22 cellular contexts compared by ENCODE assay signal in genomic region chr18:3233433-3234168, GRCh38. TPM values are rescaled to one million over a fixed set of nuclear protein-coding genes. Genes with fewer than 3 reads are reported as not detected.
DNase-seq lines count a peak whose midpoint lies in the region; ATAC-seq, FAIRE-seq and TF ChIP-seq lines count a peak whose summit lies in the region.
"Had no signal": no experiment of that assay in that cellular context is flagged by ENCODE, and none has a peak within 500 bp of the region (broad histone marks: within the 10 kb centered on the region; RNA-seq: fewer than 3 reads in every experiment).

No MANE protein-coding gene starts in this region.

- BruUV-seq in GM12878 (replicated peaks; lab: Mats Ljungman, UMichigan): no TSS peak

- H4K20me1 ChIP-seq in GM12878 (ENCODE audit: control insufficient read depth, insufficient read depth): no peaks in the 10 kb centered on the region

- H2AFZ ChIP-seq in GM12878 (ENCODE audit: control insufficient read depth, low read depth, low read length): no peak overlapping the region

- H3K79me2 ChIP-seq in GM12878 (ENCODE audit: control insufficient read depth, insufficient read depth, low read length): no peaks in the 10 kb centered on the region

- no peaks in the 10 kb centered on the region for H3K4me1 Mint-ChIP-seq in activated naive CD4-positive, alpha-beta T cell treated with anti-CD3 and anti-CD28 coated beads, Interleukin-2, amount 10 ng/mL, durations not matched to agents 7 days and 5 days

- no peak overlapping the region for H3K9ac ChIP-seq in GM12878 (ENCODE audit: control insufficient read depth, insufficient read depth, low read length)

- 82% methylated on average over 4 of the region's 4 CpGs for WGBS in GM12878 (ENCODE audit: insufficient coverage, insufficient replicate concordance, low lambda C conversion rate, missing lambda C conversion rate)
- 30% methylated on average over 4 of the region's 4 CpGs for WGBS in right lobe of liver (ENCODE audit: insufficient coverage, low coverage, low lambda C conversion rate, missing lambda C conversion rate)
- WGBS in small intestine, 3 donors: 33 to 70% (median 50%) methylated on average over 4 of the region's 4 CpGs

- no peak for FAIRE-seq in GM12878 (lab: Jason Lieb, UNC)
- no peak for FAIRE-seq in small intestine (lab: Jason Lieb, UNC)
- FAIRE-seq: A204.1 had no signal

- ATAC-seq in GM12878: peak; percentile 33
- peak; percentile 62 for ATAC-seq in left colon
- peak; percentile 60 to 79 (median 72) for ATAC-seq in right lobe of liver
- ATAC-seq: HCT116 had no signal

- H3K4me3 ChIP-seq in GM12878 (no peak overlapping the region), right lobe of liver (no peak overlapping the region), small intestine (ENCODE audit: low read depth in 1 of 2, low read length in 2 of 2) (no peak overlapping the region)

- intact Hi-C loops in GM12878 (cut with micrococcal nuclease; ENCODE audit: unreplicated experiment) (no loop called here), left colon (cut with DNase I, micrococcal nuclease) (loop anchor here in 1 of 2 donors (10.0 kb wide), 1 partner anchor 309 kb away; no protein-coding TSS in a partner anchor), right lobe of liver (cut with DNase I) (loop anchor here in 1 of 2 donors (10.0 kb wide), 1 partner anchor 79 kb away; no protein-coding TSS in a partner anchor)

- H3K27me3 ChIP-seq in GM12878 (replicated peaks in 1 of 2; ENCODE audit: control insufficient read depth in 2 of 2, insufficient read depth in 2 of 2, low read length in 1 of 2): no peaks in the 10 kb centered on the region
- H3K27me3 ChIP-seq in right lobe of liver: no peaks in the 10 kb centered on the region
- no peaks in the 10 kb centered on the region for H3K27me3 ChIP-seq in small intestine (ENCODE audit: control insufficient read depth in 2 of 2, insufficient read depth in 2 of 2, low read length in 2 of 2)

- H3K36me3 Mint-ChIP-seq in activated naive CD4-positive, alpha-beta T cell treated with anti-CD3 and anti-CD28 coated beads, Interleukin-2, amount 10 ng/mL, durations not matched to agents 7 days and 5 days: no peaks in the 10 kb centered on the region
- H3K36me3 Mint-ChIP-seq: IgD-negative memory B cell had no signal

- SMC1A ChIA-PET in GM12878 (lab: Charles Lee; ENCODE audit: uncharacterized antibody, unreplicated experiment): interaction anchor here (0.7 to 1.6 kb wide), 7 partner anchors 10 to 105 kb away, joined by 3 to 7 read pairs (median 3); no protein-coding TSS in a partner anchor

- no peak overlapping the region for H3K27ac ChIP-seq in GM12878 (ENCODE audit: control insufficient read depth, insufficient read depth)
- H3K27ac ChIP-seq in right lobe of liver: peak overlapping the region; percentile 55 to 88 (median 70)
- H3K27ac ChIP-seq in small intestine (ENCODE audit: low read depth in 1 of 2, low read length in 1 of 2): peak overlapping the region; percentile 46 to 50
- H3K27ac ChIP-seq: C4-2B, HL-60 had no signal

- DNase-seq in GM12878 (ENCODE audit: low read depth, low spot score) (no peak), left colon (no peak), right lobe of liver (no peak), small intestine (peak; percentile 86), Ammon's horn (ENCODE audit: low spot score) (no peak), NCI-H2171 treated with DMSO at 0.1 percent for 48 hours (lab: John Stamatoyannopoulos, UW) (no peak)
- no peak for DNase-seq in activated naive CD4-positive, alpha-beta T cell treated with anti-CD3 and anti-CD28 coated beads, Interleukin-2, amount 10 ng/mL, durations not matched to agents 7 days and 5 days
- DNase-seq: ACHN; CD4-positive, alpha-beta memory T cell; DMS153; DMS79; GDM1; GOT3; H7; HFFc6 had no signal

- no peak overlapping the region for H3K27ac Mint-ChIP-seq in activated naive CD4-positive, alpha-beta T cell treated with anti-CD3 and anti-CD28 coated beads, Interleukin-2, amount 10 ng/mL, durations not matched to agents 7 days and 5 days
- H3K27ac Mint-ChIP-seq: CD4-positive, alpha-beta memory T cell; HFFc6 had no signal

- no peak for TF ChIP-seq EP300 in GM12878 (IDR thresholded peaks at IDR 0.05; ENCODE audit: borderline replicate concordance in 1 of 2, control insufficient read depth in 1 of 2, low read depth in 2 of 2, low read length in 2 of 2)

- H3K9me3 ChIP-seq in GM12878 (replicated peaks; ENCODE audit: control insufficient read depth, insufficient read depth, low read length) (no peaks in the 10 kb centered on the region; the same call in 2 of the 3 replicates), right lobe of liver (no peaks in the 10 kb centered on the region), small intestine (ENCODE audit: control insufficient read depth, low read depth) (no peaks in the 10 kb centered on the region)

- no peaks in the 10 kb centered on the region for H3K27me3 Mint-ChIP-seq in activated naive CD4-positive, alpha-beta T cell treated with anti-CD3 and anti-CD28 coated beads, Interleukin-2, amount 10 ng/mL, durations not matched to agents 7 days and 5 days
- H3K27me3 Mint-ChIP-seq: CD4-positive, alpha-beta memory T cell; IgD-negative memory B cell had no signal

- H3K4me3 Mint-ChIP-seq in activated naive CD4-positive, alpha-beta T cell treated with anti-CD3 and anti-CD28 coated beads, Interleukin-2, amount 10 ng/mL, durations not matched to agents 7 days and 5 days: no peak overlapping the region
- H3K4me3 Mint-ChIP-seq: CD4-positive, alpha-beta memory T cell; HFFc6; IgD-negative memory B cell had no signal

- no peak overlapping the region for H3K4me2 ChIP-seq in GM12878 (ENCODE audit: control insufficient read depth, insufficient read depth)

- RAD21 ChIA-PET in GM12878 (lab: Charles Lee; ENCODE audit: unreplicated experiment): interaction anchor here (1.1 kb wide), 1 partner anchor 82 kb away, joined by 3 read pairs; no protein-coding TSS in a partner anchor

- in situ Hi-C loops in GM12878 (cut with MboI): no loop called here

- no peak for TF ChIP-seq POLR2A in GM12878 (IDR thresholded peaks at IDR 0.05; ENCODE audit: low read depth, low read length)
- peak; percentile 23 for TF ChIP-seq POLR2A in right lobe of liver (IDR thresholded peaks at IDR 0.05)

- TF ChIP-seq RAD21 in GM12878 (IDR thresholded peaks at IDR 0.05; ENCODE audit: insufficient read depth, low read depth, low read length): no peak

- CTCF ChIA-PET in GM12878 (lab: Yijun Ruan, JAX): interaction anchor here (0.5 to 1.1 kb wide), 5 partner anchors 13 to 305 kb away, joined by 3 to 4 read pairs (median 3); no protein-coding TSS in a partner anchor
- CTCF ChIA-PET in activated naive CD4-positive, alpha-beta T cell treated with anti-CD3 and anti-CD28 coated beads, Interleukin-2, amount 10 ng/mL, durations not matched to agents 7 days and 5 days (lab: Charles Lee): interaction anchor here (2.6 kb wide), 1 partner anchor 12 kb away, joined by 12 read pairs; no protein-coding TSS in a partner anchor

- H3K4me1 ChIP-seq in GM12878 (ENCODE audit: control insufficient read depth, insufficient read depth, low read length): no peaks in the 10 kb centered on the region
- peaks cover 0 to 37% (median 17%) of the 10 kb centered on the region in 4 donors for H3K4me1 ChIP-seq in right lobe of liver
- H3K4me1 ChIP-seq in small intestine (ENCODE audit: control insufficient read depth in 2 of 2, insufficient read depth in 1 of 2, low read depth in 1 of 2, low read length in 1 of 2): peaks cover 0 to 3% of the 10 kb centered on the region in 2 donors

- H3K36me3 ChIP-seq in GM12878 (ENCODE audit: control insufficient read depth in 2 of 2, insufficient read depth in 2 of 2, low read length in 1 of 2) (no peaks in the 10 kb centered on the region), right lobe of liver (no peaks in the 10 kb centered on the region), small intestine (ENCODE audit: control insufficient read depth in 2 of 2, insufficient read depth in 2 of 2, low read length in 2 of 2) (no peaks in the 10 kb centered on the region)

- no peaks in the 10 kb centered on the region for H3K9me3 Mint-ChIP-seq in activated naive CD4-positive, alpha-beta T cell treated with anti-CD3 and anti-CD28 coated beads, Interleukin-2, amount 10 ng/mL, durations not matched to agents 7 days and 5 days
- H3K9me3 Mint-ChIP-seq: CD4-positive, alpha-beta memory T cell; HFFc6; IgD-negative memory B cell had no signal

- POLR2A ChIA-PET in GM12878 (lab: Charles Lee): no interaction called here

- TF ChIP-seq CTCF in GM12878 (IDR thresholded peaks at IDR 0.05 in 2 of 3, conservative IDR thresholded peaks at IDR 0.05 in 1 of 3; ENCODE audit: control insufficient read depth in 2 of 3, extremely low read depth in 1 of 3, insufficient read depth in 1 of 3, low read depth in 3 of 3, low read length in 3 of 3) (no peak), right lobe of liver (IDR thresholded peaks at IDR 0.05) (no peak)

RNA-seq across cellular contexts. Expression of gene MYOM1, which starts 13.8 kb away (rescaled TPM):
- 24.7 and 31.7 TPM in 2 replicates for total RNA-seq in GM12878 (2013; cell fraction: nucleolus; rRNA removed)
- 0.49 and 0.62 TPM in 2 replicates for total RNA-seq in GM12878 (2014; rRNA removed)
- 0.55 and 0.76 TPM in 2 replicates for total RNA-seq in GM12878 (2014; rRNA removed; fragmentation: Illumina TruSeq; extraction: Trizol)
- total RNA-seq in GM12878 (2021): 1.0 and 1.1 TPM in 2 replicates
- polyA plus RNA-seq in GM12878 (2011; ENCODE audit: low read depth): 0.80 TPM
- 0.27 and 0.53 TPM in 2 replicates for polyA plus RNA-seq in GM12878 (2011; rRNA removed)
- polyA plus RNA-seq in GM12878 (2011; cell fraction: cytosol; rRNA removed): 0.40 and 0.43 TPM in 2 replicates
- polyA plus RNA-seq in GM12878 (2011; cell fraction: nucleus; rRNA removed): 0.56 and 2.3 TPM in 2 replicates
- 1.5 TPM in 2 replicates for polyA plus RNA-seq in GM12878 (2012)
- polyA plus RNA-seq in GM12878 (2014; fragmentation: Illumina TruSeq; extraction: Trizol): 0.43 and 0.54 TPM in 2 replicates
- polyA plus RNA-seq in GM12878 (2014; fragmentation: Nextera tagmentation; extraction: Ambion mirVana): under 1 TPM; 0.06 to 0.11 TPM
- polyA plus RNA-seq in GM12878 (2014; rRNA removed): 0.60 and 1.4 TPM in 2 replicates
- under 1 TPM; 0.51 to 0.62 TPM for polyA plus RNA-seq in GM12878 (2016; fragmentation: Nextera tagmentation; extraction: Ambion mirVana)
- polyA minus RNA-seq in GM12878 (2011; rRNA and poly(A)+ RNA removed): 0.37 and 0.88 TPM in 2 replicates
- polyA minus RNA-seq in GM12878 (2011; cell fraction: cytosol; rRNA and poly(A)+ RNA removed): 0.21 TPM in 1 of 2 replicates, not detected in the other
- 0.57 and 0.85 TPM in 2 replicates for polyA minus RNA-seq in GM12878 (2011; cell fraction: nucleus; rRNA and poly(A)+ RNA removed)
- 1 to 10 TPM; 3.5 to 9.6 TPM for total RNA-seq in left colon
- total RNA-seq in right lobe of liver: 10 to 100 TPM in 5 of 6 experiments, 1 to 10 TPM in 1; 3.1 to 64.5 (median 19.1) TPM
- polyA plus RNA-seq in small intestine: 1 to 10 TPM; 1.5 to 2.9 (median 2.7) TPM
- total RNA-seq: Daoy, HT1080 had no signal

RNA-seq across cellular contexts. Expression of gene MYL12A, which starts 14.0 kb away (rescaled TPM):
- 165 and 169 TPM in 2 replicates for total RNA-seq in GM12878 (2013; cell fraction: nucleolus; rRNA removed)
- 861 and 946 TPM in 2 replicates for total RNA-seq in GM12878 (2014; rRNA removed)
- total RNA-seq in GM12878 (2014; rRNA removed; fragmentation: Illumina TruSeq; extraction: Trizol): 987 and 1,035 TPM in 2 replicates
- total RNA-seq in GM12878 (2021): 488 and 498 TPM in 2 replicates
- 341 TPM for polyA plus RNA-seq in GM12878 (2011; ENCODE audit: low read depth)
- 567 and 783 TPM in 2 replicates for polyA plus RNA-seq in GM12878 (2011; rRNA removed)
- polyA plus RNA-seq in GM12878 (2011; cell fraction: cytosol; rRNA removed): 236 and 267 TPM in 2 replicates
- 194 and 245 TPM in 2 replicates for polyA plus RNA-seq in GM12878 (2011; cell fraction: nucleus; rRNA removed)
- 406 and 429 TPM in 2 replicates for polyA plus RNA-seq in GM12878 (2012)
- polyA plus RNA-seq in GM12878 (2014; fragmentation: Illumina TruSeq; extraction: Trizol): 851 and 1,149 TPM in 2 replicates
- 1,000 to 10,000 TPM; 1,462 to 1,663 TPM for polyA plus RNA-seq in GM12878 (2014; fragmentation: Nextera tagmentation; extraction: Ambion mirVana)
- polyA plus RNA-seq in GM12878 (2014; rRNA removed): 687 and 704 TPM in 2 replicates
- 1,000 to 10,000 TPM; 1,100 to 1,139 TPM for polyA plus RNA-seq in GM12878 (2016; fragmentation: Nextera tagmentation; extraction: Ambion mirVana)
- polyA minus RNA-seq in GM12878 (2011; rRNA and poly(A)+ RNA removed): 263 and 337 TPM in 2 replicates
- 92.0 and 93.1 TPM in 2 replicates for polyA minus RNA-seq in GM12878 (2011; cell fraction: cytosol; rRNA and poly(A)+ RNA removed)
- 127 and 180 TPM in 2 replicates for polyA minus RNA-seq in GM12878 (2011; cell fraction: nucleus; rRNA and poly(A)+ RNA removed)
- 100 to 1,000 TPM; 520 to 622 TPM for total RNA-seq in left colon
- 100 to 1,000 TPM in 5 of 6 experiments, 10 to 100 TPM in 1; 82.1 to 309 (median 225) TPM for total RNA-seq in right lobe of liver
- 100 to 1,000 TPM; 417 to 708 (median 665) TPM for polyA plus RNA-seq in small intestine

RNA-seq across cellular contexts. Expression of gene MYL12B, which starts 28.3 kb away (rescaled TPM):
- 26.4 and 26.9 TPM in 2 replicates for total RNA-seq in GM12878 (2013; cell fraction: nucleolus; rRNA removed)
- total RNA-seq in GM12878 (2014; rRNA removed): 235 and 266 TPM in 2 replicates
- 313 and 316 TPM in 2 replicates for total RNA-seq in GM12878 (2014; rRNA removed; fragmentation: Illumina TruSeq; extraction: Trizol)
- 179 and 195 TPM in 2 replicates for total RNA-seq in GM12878 (2021)
- 190 TPM for polyA plus RNA-seq in GM12878 (2011; ENCODE audit: low read depth)
- polyA plus RNA-seq in GM12878 (2011; rRNA removed): 427 and 538 TPM in 2 replicates
- polyA plus RNA-seq in GM12878 (2011; cell fraction: cytosol; rRNA removed): 256 and 267 TPM in 2 replicates
- 119 and 141 TPM in 2 replicates for polyA plus RNA-seq in GM12878 (2011; cell fraction: nucleus; rRNA removed)
- polyA plus RNA-seq in GM12878 (2012): 213 and 244 TPM in 2 replicates
- 373 and 412 TPM in 2 replicates for polyA plus RNA-seq in GM12878 (2014; fragmentation: Illumina TruSeq; extraction: Trizol)
- polyA plus RNA-seq in GM12878 (2014; fragmentation: Nextera tagmentation; extraction: Ambion mirVana): 100 to 1,000 TPM; 662 to 739 TPM
- 210 and 222 TPM in 2 replicates for polyA plus RNA-seq in GM12878 (2014; rRNA removed)
- polyA plus RNA-seq in GM12878 (2016; fragmentation: Nextera tagmentation; extraction: Ambion mirVana): 100 to 1,000 TPM; 466 to 475 TPM
- 153 and 181 TPM in 2 replicates for polyA minus RNA-seq in GM12878 (2011; rRNA and poly(A)+ RNA removed)
- 62.0 and 66.1 TPM in 2 replicates for polyA minus RNA-seq in GM12878 (2011; cell fraction: cytosol; rRNA and poly(A)+ RNA removed)
- polyA minus RNA-seq in GM12878 (2011; cell fraction: nucleus; rRNA and poly(A)+ RNA removed): 27.6 and 36.9 TPM in 2 replicates
- 100 to 1,000 TPM; 563 to 581 TPM for total RNA-seq in left colon
- 100 to 1,000 TPM; 113 to 281 (median 185) TPM for total RNA-seq in right lobe of liver
- 1,000 to 10,000 TPM in 2 of 3 donors, 100 to 1,000 TPM in 1; 601 to 1,249 (median 1,170) TPM for polyA plus RNA-seq in small intestine
